Comparison of ENCODE assay signal across 8 cellular contexts in the genomic region with DNA sequence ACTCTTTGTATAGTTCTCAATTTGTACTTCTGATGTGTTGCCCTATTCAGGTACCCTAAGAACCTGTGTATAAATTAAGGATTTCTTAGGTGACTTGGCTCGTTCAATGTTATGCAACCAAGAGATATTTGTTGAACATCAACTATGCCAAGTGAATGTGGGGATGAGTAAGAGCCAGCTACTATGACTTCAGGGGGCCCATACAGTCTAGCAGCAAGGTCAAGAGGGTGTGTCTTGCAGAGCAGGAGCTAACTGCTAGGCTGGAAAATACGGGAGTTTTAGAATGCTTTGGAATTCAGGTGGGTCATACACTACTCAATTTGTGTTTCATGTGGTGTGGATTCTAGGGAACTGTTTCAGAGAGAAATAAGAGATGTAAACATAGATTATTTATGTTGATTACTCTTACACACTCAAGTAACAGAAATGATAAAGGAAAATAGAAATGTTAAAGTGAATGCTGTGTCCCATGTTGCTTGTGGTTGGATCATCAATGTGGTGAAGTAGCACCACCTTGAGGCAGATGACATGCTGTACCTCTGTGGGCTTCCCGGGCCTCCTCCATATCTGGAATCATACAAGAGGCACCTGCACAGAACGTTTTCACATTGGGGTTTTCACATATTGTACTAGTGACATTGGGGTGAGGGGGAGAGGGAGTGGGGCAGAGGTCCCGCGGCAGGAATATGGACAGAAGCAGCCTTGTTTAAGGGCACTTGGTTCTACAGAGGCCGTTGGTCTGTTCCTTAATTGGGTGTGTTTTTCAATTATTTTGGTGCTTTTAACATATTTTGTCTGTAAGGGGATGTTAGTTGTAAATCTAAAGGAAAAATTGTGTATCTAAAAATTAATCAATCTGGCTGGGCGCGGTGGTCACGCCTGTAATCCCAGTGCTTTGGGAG. TPM values are rescaled to one million over a fixed set of nuclear protein-coding genes. Genes with fewer than 3 reads are reported as not detected.
DNase-seq lines count a peak whose midpoint lies in the region; ATAC-seq and TF ChIP-seq lines count a peak whose summit lies in the region.

No MANE protein-coding gene starts in this region.

- H3K27ac ChIP-seq in thyroid gland, result no peak overlapping the region

- POLR2A ChIA-PET in activated CD4-positive, alpha-beta T cell treated with anti-CD3 and anti-CD28 coated beads, Interleukin-2, amount 10 ng/mL, durations not matched to agents 7 days and 5 days (lab: Charles Lee), result no interaction called here

- H3K36me3 ChIP-seq in mucosa of descending colon (ENCODE audit: low read depth) (no peaks in the 10 kb centered on the region), thyroid gland (no peaks in the 10 kb centered on the region)

- no peak overlapping the region for H3K4me3 Mint-ChIP-seq in activated CD4-positive, alpha-beta T cell treated with anti-CD3 and anti-CD28 coated beads, Interleukin-2, amount 10 ng/mL, durations not matched to agents 7 days and 5 days
- no peak overlapping the region for H3K4me3 Mint-ChIP-seq in effector memory CD8-positive, alpha-beta T cell

- H3K9me3 Mint-ChIP-seq in activated CD4-positive, alpha-beta T cell treated with anti-CD3 and anti-CD28 coated beads, Interleukin-2, amount 10 ng/mL, durations not matched to agents 7 days and 5 days, result no peaks in the 10 kb centered on the region
- H3K9me3 Mint-ChIP-seq in effector memory CD8-positive, alpha-beta T cell, result no peaks in the 10 kb centered on the region

- H3K9me3 ChIP-seq in mucosa of descending colon (no peaks in the 10 kb centered on the region), thyroid gland (no peaks in the 10 kb centered on the region)

- no peaks in the 10 kb centered on the region for H3K27me3 Mint-ChIP-seq in activated CD4-positive, alpha-beta T cell treated with anti-CD3 and anti-CD28 coated beads, Interleukin-2, amount 10 ng/mL, durations not matched to agents 7 days and 5 days
- no peaks in the 10 kb centered on the region for H3K27me3 Mint-ChIP-seq in effector memory CD8-positive, alpha-beta T cell

- CTCF ChIA-PET in activated CD4-positive, alpha-beta T cell treated with anti-CD3 and anti-CD28 coated beads, Interleukin-2, amount 10 ng/mL, durations not matched to agents 7 days and 5 days (lab: Charles Lee), result interaction anchor here (1.6 to 1.8 kb wide), 2 partner anchors 12 to 154 kb away, joined by 4 to 5 read pairs; no protein-coding TSS in a partner anchor

- intact Hi-C loops in mucosa of descending colon (cut with DNase I, micrococcal nuclease) (no loop called here), thyroid gland (cut with DNase I) (loop anchor here (5.0 kb wide), 1 partner anchor 151 kb away; the partner anchor contains the start of gene SMG7)

- WGBS in thyroid gland, 2 donors, result 58 to 60% methylated on average over 10 of the region's 10 CpGs

- TF ChIP-seq CTCF in mucosa of descending colon (IDR thresholded peaks at IDR 0.05) (peak; percentile 45), thyroid gland (IDR thresholded peaks at IDR 0.05) (peak in 5 of 6 experiments; percentile 3 to 65 (median 56))

- no peak for TF ChIP-seq POLR2A in thyroid gland (IDR thresholded peaks at IDR 0.05)

- peak; percentile 42 for DNase-seq in AG20443 (ENCODE audit: low spot score)
- DNase-seq in NCI-H2196 treated with DMSO at 0.1 percent for 48 hours (lab: John Stamatoyannopoulos, UW; ENCODE audit: unreplicated experiment), result peak; percentile 67
- peak; percentile 72 for DNase-seq in activated CD4-positive, alpha-beta T cell treated with anti-CD3 and anti-CD28 coated beads, Interleukin-2, amount 10 ng/mL, durations not matched to agents 7 days and 5 days
- DNase-seq in effector memory CD8-positive, alpha-beta T cell, result peak in 2 of 3 experiments; percentile 22 to 35
- DNase-seq in mucosa of descending colon, result peak in 2 of 3 donors; percentile 54 to 71
- peak; percentile 57 to 60 for DNase-seq in thyroid gland

- peaks cover 28% of the 10 kb centered on the region for H3K4me1 Mint-ChIP-seq in activated CD4-positive, alpha-beta T cell treated with anti-CD3 and anti-CD28 coated beads, Interleukin-2, amount 10 ng/mL, durations not matched to agents 7 days and 5 days
- peaks cover 6% of the 10 kb centered on the region in 2 donors for H3K4me1 Mint-ChIP-seq in effector memory CD8-positive, alpha-beta T cell (ENCODE audit: low read depth in 2 of 2)

- H3K4me3 ChIP-seq in mucosa of descending colon (no peak overlapping the region), thyroid gland (replicated peaks in 1 of 3) (no peak overlapping the region)

- ATAC-seq in GM18508 (IDR thresholded peaks at IDR 0.05; ENCODE audit: insufficient read depth, unreplicated experiment), result peak; percentile 78
- peak; percentile 66 for ATAC-seq in HG03064 (IDR thresholded peaks at IDR 0.05; ENCODE audit: low read depth, unreplicated experiment)
- ATAC-seq in effector memory CD8-positive, alpha-beta T cell (replicated peaks), result peak; percentile 84
- ATAC-seq in mucosa of descending colon, result peak; percentile 97

- H3K36me3 Mint-ChIP-seq in activated CD4-positive, alpha-beta T cell treated with anti-CD3 and anti-CD28 coated beads, Interleukin-2, amount 10 ng/mL, durations not matched to agents 7 days and 5 days (ENCODE audit: low read depth), result peaks cover 34% of the 10 kb centered on the region
- H3K36me3 Mint-ChIP-seq in effector memory CD8-positive, alpha-beta T cell (ENCODE audit: insufficient read depth), result peaks cover 43% of the 10 kb centered on the region

- H3K27ac Mint-ChIP-seq in activated CD4-positive, alpha-beta T cell treated with anti-CD3 and anti-CD28 coated beads, Interleukin-2, amount 10 ng/mL, durations not matched to agents 7 days and 5 days, result no peak overlapping the region
- H3K27ac Mint-ChIP-seq in effector memory CD8-positive, alpha-beta T cell, result peak overlapping the region; percentile 67 to 75

- no peaks in the 10 kb centered on the region for H3K27me3 ChIP-seq in thyroid gland

- no peaks in the 10 kb centered on the region for H3K4me1 ChIP-seq in mucosa of descending colon (ENCODE audit: low read depth)
- H3K4me1 ChIP-seq in thyroid gland, result peaks cover 10 to 20% of the 10 kb centered on the region in 2 donors

RNA-seq across cellular contexts. Expression of gene ARPC5, which starts 12.4 kb away (rescaled TPM):
- total RNA-seq in activated CD4-positive, alpha-beta T cell treated with anti-CD3 and anti-CD28 coated beads, Interleukin-2, amount 10 ng/mL, durations not matched to agents 7 days and 5 days, result 100 to 1,000 TPM; 257 to 273 TPM
- total RNA-seq in mucosa of descending colon (100 to 1,000 TPM; 101 to 158 (median 123) TPM), thyroid gland (100 to 1,000 TPM in 2 of 4 donors, 10 to 100 TPM in 2; 70.5 to 158 (median 95.7) TPM)

RNA-seq across cellular contexts. Expression of gene APOBEC4, which starts 30.0 kb away (rescaled TPM):
- not detected for total RNA-seq in activated CD4-positive, alpha-beta T cell treated with anti-CD3 and anti-CD28 coated beads, Interleukin-2, amount 10 ng/mL, durations not matched to agents 7 days and 5 days
- under 1 TPM in 1 of 3 donors, not detected in 2; 0.55 TPM for total RNA-seq in mucosa of descending colon
- not detected for total RNA-seq in thyroid gland

RNA-seq across cellular contexts. Expression of gene NCF2, which starts 32.9 kb away (rescaled TPM):
- 10 to 100 TPM; 15.3 to 15.8 TPM for total RNA-seq in activated CD4-positive, alpha-beta T cell treated with anti-CD3 and anti-CD28 coated beads, Interleukin-2, amount 10 ng/mL, durations not matched to agents 7 days and 5 days
- total RNA-seq in mucosa of descending colon, result 1 to 10 TPM; 2.0 to 8.9 (median 8.3) TPM
- total RNA-seq in thyroid gland, result 1 to 10 TPM; 3.5 to 9.8 (median 4.5) TPM
